Comparison of ENCODE assay signal across 13 cellular contexts in genomic region chr3:171982829-171983228, GRCh38. TPM values are rescaled to one million over a fixed set of nuclear protein-coding genes. Genes with fewer than 3 reads are reported as not detected.
DNase-seq lines count a peak whose midpoint lies in the region; ATAC-seq and TF ChIP-seq lines count a peak whose summit lies in the region.
"Had no signal": no experiment of that assay in that cellular context is flagged by ENCODE, and none has a peak within 500 bp of the region (broad histone marks: within the 10 kb centered on the region; RNA-seq: fewer than 3 reads in every experiment).

No MANE protein-coding gene starts in this region.

- TF ChIP-seq RAD21 in HCT116 (IDR thresholded peaks at IDR 0.05; ENCODE audit: low read depth): no peak

- WGBS in esophagus squamous epithelium, 2 donors: 40 to 41% methylated on average over 2 of the region's 2 CpGs

- H2AFZ ChIP-seq in HCT116 (ENCODE audit: low read depth, low read length, poor library complexity, severe bottlenecking): peak overlapping the region; percentile 6
- H2AFZ ChIP-seq: parathyroid adenoma had no signal

- intact Hi-C loops in A673 (cut with micrococcal nuclease; ENCODE audit: unreplicated experiment) (no loop called here), HCT116 (cut with micrococcal nuclease) (no loop called here), esophagus squamous epithelium (cut with DNase I) (no loop called here)

- no peaks in the 10 kb centered on the region for H3K79me2 ChIP-seq in HCT116 (ENCODE audit: insufficient read depth, low read length)
- H3K79me2 ChIP-seq: parathyroid adenoma had no signal

- H3K27ac ChIP-seq in A673 (ENCODE audit: low read depth, low read length, poor library complexity, severe bottlenecking) (no peak overlapping the region), HCT116 (ENCODE audit: low read depth, low read length) (no peak overlapping the region), SK-N-MC (peak overlapping the region; percentile 51; the same call in 1 of the 2 replicates), esophagus squamous epithelium (no peak overlapping the region)
- H3K27ac ChIP-seq: parathyroid adenoma, tibial artery, VCaP had no signal

- H3K36me3 ChIP-seq in A673 (ENCODE audit: insufficient read depth, low read length, poor library complexity, severe bottlenecking) (no peaks in the 10 kb centered on the region), HCT116 (ENCODE audit: control insufficient read depth in 1 of 2, insufficient read depth in 2 of 2, low read length in 2 of 2) (no peaks in the 10 kb centered on the region), SK-N-MC (ENCODE audit: insufficient read depth, low read length) (no peaks in the 10 kb centered on the region), esophagus squamous epithelium (no peaks in the 10 kb centered on the region)
- H3K36me3 ChIP-seq: tibial artery had no signal

- TF ChIP-seq POLR2A in HCT116 (IDR thresholded peaks at IDR 0.05; ENCODE audit: borderline replicate concordance, extremely low read depth, insufficient read depth, insufficient read length) (no peak), esophagus squamous epithelium (IDR thresholded peaks at IDR 0.05) (no peak)

- no peaks in the 10 kb centered on the region for H3K9me2 ChIP-seq in HCT116 (ENCODE audit: insufficient read depth)

- TF ChIP-seq CTCF in A673 (conservative IDR thresholded peaks at IDR 0.05; ENCODE audit: low read depth, low read length) (no peak), HCT116 (IDR thresholded peaks at IDR 0.05 in 2 of 3, conservative IDR thresholded peaks at IDR 0.05 in 1 of 3; ENCODE audit: borderline replicate concordance in 1 of 3, insufficient read depth in 1 of 3, low read depth in 2 of 3, low read length in 2 of 3) (no peak), foreskin fibroblast (IDR thresholded peaks at IDR 0.05; ENCODE audit: low read depth, low read length) (no peak), esophagus squamous epithelium (IDR thresholded peaks at IDR 0.05) (no peak)

- peaks cover 24% of the 10 kb centered on the region for H3K4me1 ChIP-seq in A673 (ENCODE audit: insufficient read depth, low read length, poor library complexity, severe bottlenecking)
- no peaks in the 10 kb centered on the region for H3K4me1 ChIP-seq in HCT116 (ENCODE audit: control insufficient read depth in 1 of 2, insufficient read depth in 2 of 2, low read length in 2 of 2)
- H3K4me1 ChIP-seq in esophagus squamous epithelium: no peaks in the 10 kb centered on the region
- H3K4me1 ChIP-seq: parathyroid adenoma had no signal

- CTCF ChIA-PET in A673 (lab: Charles Lee): no interaction called here
- CTCF ChIA-PET in HCT116 (lab: Charles Lee): no interaction called here

- H3K9me3 ChIP-seq in A673 (ENCODE audit: low read depth, low read length, poor library complexity, severe bottlenecking) (no peaks in the 10 kb centered on the region), HCT116 (ENCODE audit: control insufficient read depth in 1 of 2, insufficient read depth in 1 of 2, low read depth in 1 of 2, low read length in 2 of 2) (no peaks in the 10 kb centered on the region), SK-N-MC (ENCODE audit: low read depth, low read length) (no peaks in the 10 kb centered on the region), esophagus squamous epithelium (no peaks in the 10 kb centered on the region)
- H3K9me3 ChIP-seq: tibial artery had no signal

- POLR2A ChIA-PET in A673 (lab: Charles Lee; ENCODE audit: low non-redundant PET) (no interaction called here), HCT116 (lab: Charles Lee) (no interaction called here)

- no peaks in the 10 kb centered on the region for H4K20me1 ChIP-seq in HCT116 (ENCODE audit: insufficient read depth)

- RAD21 ChIA-PET in HCT116 (lab: Charles Lee; ENCODE audit: low non-redundant PET in 1 of 2, low total read pairs in 2 of 2, uncharacterized antibody in 2 of 2, unreplicated experiment in 2 of 2): no interaction called here

- no peak for ATAC-seq in HCT116
- ATAC-seq in GM21381 (IDR thresholded peaks at IDR 0.05; ENCODE audit: unreplicated experiment): no peak

- BruUV-seq in A673 (replicated peaks; lab: Mats Ljungman, UMichigan) (no TSS peak), HCT116 (replicated peaks; lab: Mats Ljungman, UMichigan) (no TSS peak)

- H3K4me3 ChIP-seq in A673 (ENCODE audit: low read depth, low read length, poor library complexity, severe bottlenecking) (no peak overlapping the region), HCT116 (replicated peaks in 1 of 2; ENCODE audit: low read depth in 1 of 2, low read length in 2 of 2) (no peak overlapping the region), SK-N-MC (0 out of 2 replicates have a peak overlapping the region, but pooled peaks have one; percentile 3), foreskin fibroblast (ENCODE audit: low read depth in 1 of 2, low read length in 2 of 2) (no peak overlapping the region), esophagus squamous epithelium (no peak overlapping the region)
- H3K4me3 ChIP-seq: tibial artery had no signal

- no peak overlapping the region for H3K9ac ChIP-seq in HCT116 (ENCODE audit: low read length)
- H3K9ac ChIP-seq in SK-N-MC (ENCODE audit: insufficient read length): no peak overlapping the region
- H3K9ac ChIP-seq: parathyroid adenoma had no signal

- peak; percentile 36 for DNase-seq in A673 (ENCODE audit: low spot score)
- no peak for DNase-seq in HCT116 (ENCODE audit: low read depth, low spot score)
- no peak for DNase-seq in SK-N-MC (ENCODE audit: low read depth, low spot score)
- peak; percentile 44 to 62 for DNase-seq in foreskin fibroblast
- DNase-seq in esophagus squamous epithelium (lab: John Stamatoyannopoulos, UW): no peak
- no peak for DNase-seq in UCSD-AML1 (lab: John Stamatoyannopoulos, UW; ENCODE audit: unreplicated experiment)
- no peak for DNase-seq in NCI-H1930 (lab: John Stamatoyannopoulos, UW)
- DNase-seq: activated CD8-positive, alpha-beta memory T cell treated with anti-CD3 and anti-CD28 coated beads, Interleukin-2, amount 50 U/mL, for 48 hours; DMS153; tibial artery had no signal

- H3K4me2 ChIP-seq in HCT116 (ENCODE audit: low read length): no peak overlapping the region

- H3K27me3 ChIP-seq in A673 (replicated peaks; ENCODE audit: insufficient read depth, low read depth, low read length, poor library complexity) (no peaks in the 10 kb centered on the region), HCT116 (ENCODE audit: insufficient read depth, low read length) (no peaks in the 10 kb centered on the region), esophagus squamous epithelium (peaks cover 0 to 9% (median 0%) of the 10 kb centered on the region in 4 donors)
- H3K27me3 ChIP-seq: tibial artery had no signal

TF ChIP-seq in HCT116, 20 proteins besides CTCF, POLR2A, EP300 and RAD21 (continues in another document):
- TF ChIP-seq EGR1 (IDR thresholded peaks at IDR 0.05; ENCODE audit: low read depth) (no peak), REST (IDR thresholded peaks at IDR 0.05; ENCODE audit: low read depth) (no peak), EZH2 (IDR thresholded peaks at IDR 0.05) (no peak), CEBPB (IDR thresholded peaks at IDR 0.05; ENCODE audit: low read depth) (no peak), ELF1 (IDR thresholded peaks at IDR 0.05; ENCODE audit: borderline replicate concordance, low read depth) (no peak), TCF7L2 (IDR thresholded peaks at IDR 0.05; ENCODE audit: borderline replicate concordance, extremely low read depth, insufficient read depth, insufficient read length) (no peak), ZFX (IDR thresholded peaks at IDR 0.05) (no peak), CBX3 (IDR thresholded peaks at IDR 0.05; ENCODE audit: low read depth) (no peak), ATF3 (IDR thresholded peaks at IDR 0.05) (no peak), POLR2AphosphoS5 (IDR thresholded peaks at IDR 0.05; ENCODE audit: low read depth, low read length) (no peak), SRF (IDR thresholded peaks at IDR 0.05; ENCODE audit: low read depth) (no peak), SP1 (IDR thresholded peaks at IDR 0.05; ENCODE audit: low read depth) (no peak), MAX (IDR thresholded peaks at IDR 0.05) (no peak), EZH2phosphoT487 (IDR thresholded peaks at IDR 0.05; ENCODE audit: borderline replicate concordance) (no peak), JUND (IDR thresholded peaks at IDR 0.05) (no peak), YY1 (IDR thresholded peaks at IDR 0.05; ENCODE audit: extremely low read depth, insufficient replicate concordance, low read depth, low read length) (no peak)

RNA-seq across cellular contexts. Expression of gene FNDC3B, which starts 56.5 kb away (rescaled TPM):
- total RNA-seq in A673 (2021) (43.2 and 50.8 TPM in 2 replicates), HCT116 (2021; ENCODE audit: unreplicated experiment) (45.7 TPM), esophagus squamous epithelium (10 to 100 TPM in 3 of 4 donors, 1 to 10 TPM in 1; 7.7 to 44.3 (median 20.4) TPM)
- polyA plus RNA-seq in HCT116 (2012): 14.2 and 20.6 TPM in 2 replicates

Comparison
In these comparisons a context has a peak if more than half of its experiments do, and no peak if none do; other contexts are left out.
1. DNase-seq: peak in A673 (single experiment) and foreskin fibroblast (2 of 2); none in HCT116 (single experiment), SK-N-MC (single experiment), esophagus squamous epithelium (single experiment), UCSD-AML1 (single experiment) and NCI-H1930 (0 of 2).